Comparison of ENCODE assay signal across 8 cellular contexts in the genomic region with DNA sequence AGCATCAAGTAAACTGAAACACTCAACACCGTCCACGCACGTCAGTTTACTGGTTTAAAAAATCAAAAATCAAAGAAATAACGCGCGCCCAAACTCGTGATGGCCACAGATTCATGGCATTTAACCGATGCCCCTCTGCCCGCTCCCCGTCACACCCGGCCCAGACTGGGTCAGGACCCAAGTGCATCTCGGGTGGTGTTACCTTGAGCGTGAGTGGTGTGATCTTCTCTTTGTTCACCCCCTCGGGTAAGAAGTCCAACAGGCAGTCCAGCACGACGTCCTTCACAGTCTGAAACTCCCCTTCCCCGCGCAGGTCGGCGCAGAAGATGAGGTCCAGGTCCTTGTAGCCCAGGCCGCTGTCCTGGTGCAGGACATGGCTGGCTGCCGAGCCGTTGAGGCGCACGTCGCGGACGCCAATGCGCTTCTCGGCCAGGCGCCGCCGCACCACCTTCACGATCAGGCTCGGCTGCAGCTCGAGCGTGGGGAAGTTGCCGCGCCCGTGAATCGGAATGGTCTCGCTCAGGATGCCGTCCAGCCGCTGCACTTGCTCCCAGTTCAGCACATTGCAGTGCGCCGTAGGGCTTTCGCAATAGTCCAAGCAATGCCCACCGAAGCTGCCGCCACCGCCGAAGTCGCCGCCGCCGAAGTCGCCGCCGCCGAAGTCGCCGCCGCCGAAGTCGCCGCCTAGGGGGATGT. TPM values are rescaled to one million over a fixed set of nuclear protein-coding genes. Genes with fewer than 3 reads are reported as not detected.
DNase-seq lines count a peak whose midpoint lies in the region; ATAC-seq and TF ChIP-seq lines count a peak whose summit lies in the region.

No MANE protein-coding gene starts in this region.

- H3K27ac ChIP-seq in urinary bladder (ENCODE audit: low read depth) = peak overlapping the region; percentile 97

- TF ChIP-seq CTCF in fibroblast of villous mesenchyme (IDR thresholded peaks at IDR 0.05; ENCODE audit: insufficient read depth, low read depth, low read length) (no peak), nephron (IDR thresholded peaks at IDR 0.05; ENCODE audit: unreplicated experiment in 3 of 3) (no peak)

- peaks cover 15% of the 10 kb centered on the region for H3K4me1 Mint-ChIP-seq in nephron

- peak overlapping the region; percentile 88 to 98 (median 91) for H3K4me3 Mint-ChIP-seq in nephron

- H3K9me3 Mint-ChIP-seq in nephron = no peaks in the 10 kb centered on the region

- peaks cover 49% of the 10 kb centered on the region for H3K27me3 Mint-ChIP-seq in nephron (ENCODE audit: low read depth)

- H3K36me3 ChIP-seq in urinary bladder (ENCODE audit: insufficient read depth) = no peaks in the 10 kb centered on the region

- H3K27ac Mint-ChIP-seq in nephron = peak overlapping the region in 2 of 3 experiments; percentile 93 to 97

- H3K36me3 Mint-ChIP-seq in nephron (ENCODE audit: low read depth) = no peaks in the 10 kb centered on the region

- DNase-seq in NCI-H69 (lab: John Stamatoyannopoulos, UW) (peak; percentile 59), fibroblast of villous mesenchyme (ENCODE audit: low read depth) (peak; percentile 61), NCI-H226 (no peak)
- DNase-seq in activated T-helper 9 cell treated with anti-CD3 and anti-CD28 coated beads, Interleukin-2, amount 50 U/mL, for 16 hours (ENCODE audit: low read depth) = peak; percentile 6

- TF ChIP-seq POLR2A in GM18505 (IDR thresholded peaks at IDR 0.05; ENCODE audit: borderline replicate concordance, extremely low read depth, insufficient read depth, insufficient read length) = no peak

- ATAC-seq in GM18511 (IDR thresholded peaks at IDR 0.05; ENCODE audit: unreplicated experiment) (peak; percentile 2), GM18505 (IDR thresholded peaks at IDR 0.05; ENCODE audit: unreplicated experiment) (no peak)

- 2% methylated on average over 65 of the region's 65 CpGs for WGBS in urinary bladder

- peaks cover 3% of the 10 kb centered on the region for H3K4me1 ChIP-seq in urinary bladder (ENCODE audit: insufficient read depth)

- H3K4me3 ChIP-seq in fibroblast of villous mesenchyme (ENCODE audit: low read depth, low read length) = peak overlapping the region; percentile 96
- peak overlapping the region; percentile 82 for H3K4me3 ChIP-seq in urinary bladder (ENCODE audit: low read depth, low read length)

RNA-seq across cellular contexts. Expression of a gene that starts 0.9 kb away (rescaled TPM):
- total RNA-seq in fibroblast of villous mesenchyme (21.6 and 22.9 TPM in 2 replicates), urinary bladder (154 TPM)
- polyA plus RNA-seq in urinary bladder = 18.8 TPM
